Comparison of ENCODE assay signal across 22 cellular contexts in the genomic region with DNA sequence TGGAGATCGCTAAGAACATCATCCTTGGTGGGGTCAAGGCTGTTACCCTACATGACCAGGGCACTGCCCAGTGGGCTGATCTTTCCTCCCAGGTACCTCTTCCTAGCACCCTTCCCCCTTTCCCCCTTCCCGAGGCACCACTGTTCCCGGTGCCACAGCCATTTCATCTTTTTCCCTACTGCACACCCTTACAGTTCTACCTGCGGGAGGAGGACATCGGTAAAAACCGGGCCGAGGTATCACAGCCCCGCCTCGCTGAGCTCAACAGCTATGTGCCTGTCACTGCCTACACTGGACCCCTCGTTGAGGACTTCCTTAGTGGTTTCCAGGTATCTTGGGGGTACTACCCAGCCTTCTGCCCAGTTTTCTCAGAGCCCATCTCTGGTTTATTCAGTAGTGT.
"Had no signal": no experiment of that assay in that cellular context is flagged by ENCODE, and none has a peak within 500 bp of the region (broad histone marks: within the 10 kb centered on the region; RNA-seq: fewer than 3 reads in every experiment).

No MANE protein-coding gene starts in this region.

- H3K36me3 ChIP-seq: uterus had no signal

- H3K9me3 ChIP-seq: body of pancreas, right lobe of liver, stomach, testis, uterus had no signal

- H3K27me3 ChIP-seq: body of pancreas, right lobe of liver, stomach, testis, uterus had no signal

- H3K27ac ChIP-seq: body of pancreas, parathyroid adenoma, right lobe of liver, uterus had no signal

- H3K27me3 Mint-ChIP-seq: activated CD4-positive, alpha-beta memory T cell treated with anti-CD3 and anti-CD28 coated beads for 36 hours; dendritic cell treated with granulocyte-macrophage colony-stimulating factor and Interleukin-4, amounts not matched to agents 40 ng/mL and 50 ng/mL, for 4 days; naive thymus-derived CD4-positive, alpha-beta T cell; stimulated activated memory B cell treated with anti-CD40 and anti-IgM and Interleukin-4, amounts not matched to agents 10 μg/mL and 1 μg/mL and 100 μg/mL, for 72 hours had no signal

- DNase-seq: activated CD4-positive, alpha-beta memory T cell treated with anti-CD3 and anti-CD28 coated beads for 36 hours; activated CD4-positive, alpha-beta T cell treated with anti-CD3 and anti-CD28 coated beads for 48 hours; activated effector memory CD4-positive, alpha-beta T cell treated with Interleukin-2 at 50 U/mL for 16 hours; activated naive CD4-positive, alpha-beta T cell treated with anti-CD3 and anti-CD28 coated beads for 36 hours; activated T-cell treated with anti-CD3 and anti-CD28 coated beads, Interleukin-2, amount 50 U/mL, for 48 hours; anterior cingulate cortex; body of pancreas; effector CD8-positive, alpha-beta T cell; kidney; naive thymus-derived CD4-positive, alpha-beta T cell; right lobe of liver; small intestine; stimulated activated CD4-positive, alpha-beta T cell treated with anti-CD3 and anti-CD28 coated beads, Interleukin-2, amount 100 ng/mL, for 24 hours; stomach; T1000; testis; trophoblast cell; uterus had no signal

- H3K4me3 Mint-ChIP-seq: activated CD4-positive, alpha-beta memory T cell treated with anti-CD3 and anti-CD28 coated beads for 36 hours; activated naive CD4-positive, alpha-beta T cell treated with anti-CD3 and anti-CD28 coated beads for 36 hours; dendritic cell treated with granulocyte-macrophage colony-stimulating factor and Interleukin-4, amounts not matched to agents 40 ng/mL and 50 ng/mL, for 4 days; stimulated activated memory B cell treated with anti-CD40 and anti-IgM and Interleukin-4, amounts not matched to agents 10 μg/mL and 1 μg/mL and 100 μg/mL, for 72 hours had no signal

- H3K9me3 Mint-ChIP-seq: activated CD4-positive, alpha-beta memory T cell treated with anti-CD3 and anti-CD28 coated beads for 36 hours; activated naive CD4-positive, alpha-beta T cell treated with anti-CD3 and anti-CD28 coated beads for 36 hours; dendritic cell treated with granulocyte-macrophage colony-stimulating factor and Interleukin-4, amounts not matched to agents 40 ng/mL and 50 ng/mL, for 4 days; stimulated activated memory B cell treated with anti-CD40 and anti-IgM and Interleukin-4, amounts not matched to agents 10 μg/mL and 1 μg/mL and 100 μg/mL, for 72 hours had no signal

- H3K27ac Mint-ChIP-seq: activated naive CD4-positive, alpha-beta T cell treated with anti-CD3 and anti-CD28 coated beads for 36 hours; dendritic cell treated with granulocyte-macrophage colony-stimulating factor and Interleukin-4, amounts not matched to agents 40 ng/mL and 50 ng/mL, for 4 days; stimulated activated memory B cell treated with anti-CD40 and anti-IgM and Interleukin-4, amounts not matched to agents 10 μg/mL and 1 μg/mL and 100 μg/mL, for 72 hours had no signal

- H3K4me1 ChIP-seq: testis had no signal

- ATAC-seq: body of pancreas; naive thymus-derived CD4-positive, alpha-beta T cell; stimulated activated memory B cell treated with anti-CD40 and anti-IgM and Interleukin-4, amounts not matched to agents 10 μg/mL and 1 μg/mL and 100 μg/mL, for 72 hours had no signal

- H3K4me3 ChIP-seq: body of pancreas, lung, right lobe of liver, testis, uterus had no signal
